8 cellular contexts compared by ENCODE assay signal in the genomic region with DNA sequence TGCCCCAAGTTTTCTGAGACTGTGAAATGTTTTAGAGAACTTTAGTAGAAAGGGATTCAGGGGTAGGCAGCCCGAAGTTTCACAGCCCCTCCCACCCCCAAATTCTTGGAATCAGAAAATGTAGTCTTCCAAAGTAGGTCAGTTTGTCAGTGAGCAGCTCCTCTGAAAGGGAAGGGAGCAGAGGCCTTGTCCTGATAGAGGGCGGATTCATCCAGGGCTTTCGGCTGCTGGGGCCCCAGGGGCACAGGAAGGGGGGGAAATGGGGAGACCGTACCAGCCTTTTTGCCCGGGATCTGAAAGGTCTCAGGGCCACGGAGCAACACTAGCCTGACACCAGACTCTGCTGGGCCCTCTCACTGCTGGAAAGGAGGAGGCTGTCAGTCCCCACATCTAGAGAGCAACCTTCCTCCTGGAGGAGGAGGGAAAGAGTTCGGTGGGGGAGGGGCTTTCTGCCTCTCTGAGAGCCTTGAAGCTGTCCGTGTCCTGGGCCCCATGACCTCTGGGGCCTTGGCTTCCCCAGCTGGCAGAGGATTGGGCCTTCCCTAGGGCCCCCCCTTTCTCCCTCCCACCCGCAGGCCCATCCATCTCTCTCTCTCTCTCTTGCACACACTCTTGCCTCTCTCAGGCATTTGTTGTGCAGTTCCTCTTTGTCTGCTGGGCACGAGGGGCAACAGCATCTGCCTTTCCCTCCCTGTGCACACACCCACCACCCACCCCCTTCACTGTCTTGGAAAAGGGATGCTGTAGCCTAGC. TPM values are rescaled to one million over a fixed set of nuclear protein-coding genes. Genes with fewer than 3 reads are reported as not detected.
A peak's percentile ranks its signal among the peaks of the same experiment; 100 is the strongest.
DNase-seq lines count a peak whose midpoint lies in the region; ATAC-seq, FAIRE-seq and TF ChIP-seq lines count a peak whose summit lies in the region.

A gene (plus strand): TSS at position 607 of the 753 bp plus-strand sequence. CDS start 451 bp downstream, outside the sequence.

- POLR2A ChIA-PET in activated CD4-positive, alpha-beta T cell treated with anti-CD3 and anti-CD28 coated beads, Interleukin-2, amount 10 ng/mL, durations not matched to agents 7 days and 5 days (lab: Charles Lee) = interaction anchor here (0.7 kb wide), 1 partner anchor 1083 kb away, joined by 8 read pairs; no protein-coding TSS in a partner anchor

- H3K9me3 Mint-ChIP-seq in activated CD4-positive, alpha-beta T cell treated with anti-CD3 and anti-CD28 coated beads, Interleukin-2, amount 10 ng/mL, durations not matched to agents 7 days and 5 days = no peaks in the 10 kb centered on the region
- H3K9me3 Mint-ChIP-seq in nephron progenitor cell = no peaks in the 10 kb centered on the region

- H3K4me1 Mint-ChIP-seq in activated CD4-positive, alpha-beta T cell treated with anti-CD3 and anti-CD28 coated beads, Interleukin-2, amount 10 ng/mL, durations not matched to agents 7 days and 5 days = peaks cover 57% of the 10 kb centered on the region
- H3K4me1 Mint-ChIP-seq in nephron progenitor cell = peaks cover 69% of the 10 kb centered on the region

- peak within 1 kb of the TSS; percentile 95 for H3K27ac Mint-ChIP-seq in activated CD4-positive, alpha-beta T cell treated with anti-CD3 and anti-CD28 coated beads, Interleukin-2, amount 10 ng/mL, durations not matched to agents 7 days and 5 days
- H3K27ac Mint-ChIP-seq in nephron progenitor cell = peak within 1 kb of the TSS; percentile 99

- peak within 1 kb of the TSS; percentile 89 for H3K4me3 Mint-ChIP-seq in activated CD4-positive, alpha-beta T cell treated with anti-CD3 and anti-CD28 coated beads, Interleukin-2, amount 10 ng/mL, durations not matched to agents 7 days and 5 days
- peak within 1 kb of the TSS; percentile 97 for H3K4me3 Mint-ChIP-seq in nephron progenitor cell

- no peak for ATAC-seq in HG03039 (IDR thresholded peaks at IDR 0.05; ENCODE audit: unreplicated experiment)
- ATAC-seq in GM21529 (IDR thresholded peaks at IDR 0.05; ENCODE audit: unreplicated experiment) = no peak

- peaks cover 11% of the 10 kb centered on the region for H3K36me3 Mint-ChIP-seq in activated CD4-positive, alpha-beta T cell treated with anti-CD3 and anti-CD28 coated beads, Interleukin-2, amount 10 ng/mL, durations not matched to agents 7 days and 5 days (ENCODE audit: low read depth)
- H3K36me3 Mint-ChIP-seq in nephron progenitor cell (ENCODE audit: low read depth) = peaks cover 37% of the 10 kb centered on the region

- peak within 1 kb of the TSS; percentile 53 for H3K4me3 ChIP-seq in fibroblast of the aortic adventitia (ENCODE audit: low read depth, low read length)

- FAIRE-seq in GM19239 (lab: Jason Lieb, UNC) = no peak

- CTCF ChIA-PET in activated CD4-positive, alpha-beta T cell treated with anti-CD3 and anti-CD28 coated beads, Interleukin-2, amount 10 ng/mL, durations not matched to agents 7 days and 5 days (lab: Charles Lee) = interaction anchor here (1.0 to 2.8 kb wide), 5 partner anchors 9 to 191 kb away, joined by 3 to 11 read pairs (median 4); a partner anchor contains a TSS

- no peaks in the 10 kb centered on the region for H3K27me3 Mint-ChIP-seq in activated CD4-positive, alpha-beta T cell treated with anti-CD3 and anti-CD28 coated beads, Interleukin-2, amount 10 ng/mL, durations not matched to agents 7 days and 5 days
- no peaks in the 10 kb centered on the region for H3K27me3 Mint-ChIP-seq in nephron progenitor cell (ENCODE audit: low read depth, poor library complexity)

- DNase-seq in KBM-7 (peak; percentile 84), fibroblast of the aortic adventitia (ENCODE audit: low read depth) (peak; percentile 51), nephron progenitor cell (peak; percentile 84), GM19239 (ENCODE audit: insufficient read length, low spot score) (no peak), kidney glomerular epithelial cell (lab: John Stamatoyannopoulos, UW) (no peak)
- DNase-seq in activated CD4-positive, alpha-beta T cell treated with anti-CD3 and anti-CD28 coated beads, Interleukin-2, amount 10 ng/mL, durations not matched to agents 7 days and 5 days = peak; percentile 25

- in situ Hi-C loops in KBM-7 (cut with MboI; ENCODE audit: low pct_unique_long_range_greater_than_20kb, low sequenced_read_pairs) = no loop called here

- TF ChIP-seq CTCF in fibroblast of the aortic adventitia (IDR thresholded peaks at IDR 0.05; ENCODE audit: insufficient read depth, low read length) (no peak), nephron progenitor cell (IDR thresholded peaks at IDR 0.05) (no peak)

RNA-seq across cellular contexts. Expression of the gene that starts here (rescaled TPM):
- total RNA-seq in activated CD4-positive, alpha-beta T cell treated with anti-CD3 and anti-CD28 coated beads, Interleukin-2, amount 10 ng/mL, durations not matched to agents 7 days and 5 days = 10 to 100 TPM; 15.7 to 17.4 TPM
- total RNA-seq in fibroblast of the aortic adventitia (ENCODE audit: low replicate concordance) = 0.65 and 3.4 TPM in 2 replicates

Comparison
In these comparisons a context has a peak if more than half of its experiments do, and no peak if none do; other contexts are left out.
1. DNase-seq: peak in KBM-7 (single experiment), activated CD4-positive, alpha-beta T cell treated with anti-CD3 and anti-CD28 coated beads, Interleukin-2, amount 10 ng/mL, durations not matched to agents 7 days and 5 days (single experiment), fibroblast of the aortic adventitia (single experiment) and nephron progenitor cell (single experiment); none in GM19239 (single experiment) and kidney glomerular epithelial cell (single experiment).